In genomic region chr17:6377906-6378305, GRCh38 we compare ENCODE assay signal across 34 cellular contexts. TPM values are rescaled to one million over a fixed set of nuclear protein-coding genes. Genes with fewer than 3 reads are reported as not detected.
"Had no signal": no experiment of that assay in that cellular context is flagged by ENCODE, and none has a peak within 500 bp of the region (broad histone marks: within the 10 kb centered on the region; RNA-seq: fewer than 3 reads in every experiment).

No MANE protein-coding gene starts in this region.

- H3K27me3 ChIP-seq: testis, uterus had no signal

- ATAC-seq: naive thymus-derived CD8-positive, alpha-beta T cell; right cardiac atrium; sciatic nerve; stimulated activated memory B cell treated with anti-CD40 and anti-IgM and Interleukin-4, amounts not matched to agents 10 μg/mL and 1 μg/mL and 100 μg/mL, for 72 hours; stimulated activated naive CD8-positive, alpha-beta T cell treated with anti-CD3 and anti-CD28 coated beads, Interleukin-15, amount 100 ng/mL, for 72 hours; stimulated activated naive CD8-positive, alpha-beta T cell treated with anti-CD3 and anti-CD28 coated beads, Interleukin-15, Interleukin-2, amounts not matched to agents 100 U/mL and 50 U/mL, for 24 hours; upper lobe of right lung had no signal

- H3K27ac Mint-ChIP-seq: naive thymus-derived CD8-positive, alpha-beta T cell; nephron; stimulated activated memory B cell treated with anti-CD40 and anti-IgM and Interleukin-4, amounts not matched to agents 10 μg/mL and 1 μg/mL and 100 μg/mL, for 72 hours; stimulated activated naive CD8-positive, alpha-beta T cell treated with anti-CD3 and anti-CD28 coated beads, Interleukin-15, amount 100 ng/mL, for 72 hours had no signal

- H3K4me3 ChIP-seq: pancreas, prostate gland, skin epidermis, smooth muscle cell, spleen, suprapubic skin, testis, tibial artery, transverse colon, upper lobe of right lung, uterus had no signal

- DNase-seq: naive B cell; naive thymus-derived CD8-positive, alpha-beta T cell; pancreas; retina; right cardiac atrium; spleen; stimulated activated CD4-positive, alpha-beta T cell treated with anti-CD3 and anti-CD28 coated beads, Interleukin-12 subunit alpha, Interleukin-12 subunit beta, amount 100 ng/mL, for 4 hours; stimulated activated CD4-positive, alpha-beta T cell treated with anti-CD3 and anti-CD28 coated beads, Interleukin-1b, Interleukin-23, amount 100 ng/mL, for 48 hours; stimulated activated CD4-positive, alpha-beta T cell treated with anti-CD3 and anti-CD28 coated beads, Interleukin-4, amount 100 ng/mL, for 1 hour; stimulated activated CD4-positive, alpha-beta T cell treated with anti-CD3 and anti-CD28 coated beads, Interleukin-4, amount 100 ng/mL, for 4 hours; stimulated activated CD8-positive, alpha-beta memory T cell treated with anti-CD3 and anti-CD28 coated beads, Interleukin-4, amount 100 ng/mL, for 48 hours; stimulated activated naive CD4-positive, alpha-beta T cell; stimulated activated naive CD8-positive, alpha-beta T cell treated with anti-CD3 and anti-CD28 coated beads, Interleukin-15, amount 100 ng/mL, for 72 hours; stimulated activated naive CD8-positive, alpha-beta T cell treated with anti-CD3 and anti-CD28 coated beads, Interleukin-15, Interleukin-2, amounts not matched to agents 100 U/mL and 50 U/mL, for 24 hours; substantia nigra; testis; tibial artery; transverse colon; upper lobe of right lung; uterus had no signal

- H3K4me3 Mint-ChIP-seq: naive B cell; naive thymus-derived CD8-positive, alpha-beta T cell; nephron; stimulated activated memory B cell treated with anti-CD40 and anti-IgM and Interleukin-4, amounts not matched to agents 10 μg/mL and 1 μg/mL and 100 μg/mL, for 72 hours; stimulated activated naive CD8-positive, alpha-beta T cell treated with anti-CD3 and anti-CD28 coated beads, Interleukin-15, amount 100 ng/mL, for 72 hours had no signal

- H3K36me3 ChIP-seq: neutrophil, pancreas, prostate gland, spleen, suprapubic skin, tibial artery, transverse colon, upper lobe of right lung, uterus had no signal

- FAIRE-seq: pancreas had no signal

- H3K27ac ChIP-seq: neutrophil, pancreas, prostate gland, skin epidermis, spleen, suprapubic skin, testis, tibial artery, transverse colon, upper lobe of right lung, uterus had no signal

- H3K36me3 Mint-ChIP-seq: naive B cell; stimulated activated memory B cell treated with anti-CD40 and anti-IgM and Interleukin-4, amounts not matched to agents 10 μg/mL and 1 μg/mL and 100 μg/mL, for 72 hours; type B pancreatic cell had no signal

- H3K4me1 ChIP-seq: pancreas, prostate gland, suprapubic skin, testis, tibial artery, transverse colon, upper lobe of right lung, uterus had no signal

- H3K9me3 Mint-ChIP-seq: stimulated activated memory B cell treated with anti-CD40 and anti-IgM and Interleukin-4, amounts not matched to agents 10 μg/mL and 1 μg/mL and 100 μg/mL, for 72 hours; type B pancreatic cell had no signal

- H3K9me3 ChIP-seq: neutrophil, pancreas, prostate gland, suprapubic skin, testis, transverse colon, upper lobe of right lung, uterus had no signal

RNA-seq across cellular contexts. Expression of gene AIPL1, which starts 57.0 kb away (rescaled TPM):
- total RNA-seq: naive thymus-derived CD8-positive, alpha-beta T cell; omental fat pad; osteocyte; pancreas; posterior vena cava; prostate gland; pulmonary artery endothelial cell; right cardiac atrium; sciatic nerve; smooth muscle cell; suprapubic skin; transverse colon; upper lobe of right lung; urinary bladder; uterus had no signal
